1 cellular context compared by ENCODE assay signal in the genomic region with DNA sequence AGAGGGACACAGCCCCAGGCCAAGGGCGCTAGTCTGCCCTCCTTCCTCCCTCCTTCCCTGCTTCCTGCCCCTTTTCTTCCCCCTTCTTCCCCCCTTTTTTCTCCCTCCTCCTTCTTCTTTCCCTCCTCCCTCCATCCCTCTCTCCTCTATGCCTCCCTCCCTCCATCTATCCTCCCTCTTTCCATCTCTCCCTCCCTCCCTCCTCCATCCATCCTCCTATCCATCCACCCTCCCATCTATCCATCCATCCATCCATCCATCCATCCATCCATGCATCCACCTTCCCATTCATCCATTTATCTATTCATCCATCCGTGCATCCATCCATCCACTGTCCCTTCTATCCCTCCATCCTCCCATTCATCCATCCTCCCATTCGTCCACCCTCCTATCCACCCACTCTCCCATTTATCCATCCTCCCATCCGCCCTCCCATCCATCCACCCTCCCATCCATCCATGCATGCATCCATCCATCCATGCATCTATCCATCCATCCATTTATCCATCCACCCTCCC.
A peak's percentile ranks its signal among the peaks of the same experiment; 100 is the strongest.
TF ChIP-seq lines count a peak whose summit lies in the region.

No MANE protein-coding gene starts in this region.

TF ChIP-seq in K562, 482 proteins besides CTCF, POLR2A, EP300 and RAD21 (continued from another document):
- TF ChIP-seq, protein P1, sequence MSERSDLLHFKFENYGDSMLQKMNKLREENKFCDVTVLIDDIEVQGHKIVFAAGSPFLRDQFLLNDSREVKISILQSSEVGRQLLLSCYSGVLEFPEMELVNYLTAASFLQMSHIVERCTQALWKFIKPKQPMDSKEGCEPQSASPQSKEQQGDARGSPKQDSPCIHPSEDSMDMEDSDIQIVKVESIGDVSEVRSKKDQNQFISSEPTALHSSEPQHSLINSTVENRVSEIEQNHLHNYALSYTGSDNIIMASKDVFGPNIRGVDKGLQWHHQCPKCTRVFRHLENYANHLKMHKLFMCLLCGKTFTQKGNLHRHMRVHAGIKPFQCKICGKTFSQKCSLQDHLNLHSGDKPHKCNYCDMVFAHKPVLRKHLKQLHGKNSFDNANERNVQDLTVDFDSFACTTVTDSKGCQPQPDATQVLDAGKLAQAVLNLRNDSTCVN (CRISPR knock-in tag; IDR thresholded peaks at IDR 0.05) = 0 out of 2 replicates have a peak, but pooled peaks have one; percentile 9
